Comparison of ENCODE assay signal across 1 cellular context in genomic region chr9:27985714-27986113, GRCh38.
TF ChIP-seq lines count a peak whose summit lies in the region.

No MANE protein-coding gene starts in this region.

TF ChIP-seq in HepG2, 621 proteins besides CTCF, POLR2A, EP300 and RAD21 (continued from another document):
- TF ChIP-seq ZNF142 (CRISPR knock-in tag; IDR thresholded peaks at IDR 0.05) (no peak), KMT2B (CRISPR knock-in tag; IDR thresholded peaks at IDR 0.05) (no peak), ZNF431 (CRISPR knock-in tag; IDR thresholded peaks at IDR 0.05; ENCODE audit: borderline replicate concordance, low read depth) (no peak), HOXA9 (CRISPR knock-in tag; IDR thresholded peaks at IDR 0.05; ENCODE audit: borderline replicate concordance) (no peak), ZNF558 (CRISPR knock-in tag; IDR thresholded peaks at IDR 0.05; ENCODE audit: borderline replicate concordance) (no peak), IRX3 (CRISPR knock-in tag; IDR thresholded peaks at IDR 0.05; ENCODE audit: borderline replicate concordance, low read depth) (no peak), ZNF235 (CRISPR knock-in tag; IDR thresholded peaks at IDR 0.05; ENCODE audit: borderline replicate concordance) (no peak), RFX3 (CRISPR knock-in tag; IDR thresholded peaks at IDR 0.05) (no peak)
